9 cellular contexts compared by ENCODE assay signal in genomic region chr19:11673608-11674041, GRCh38.
DNase-seq lines count a peak whose midpoint lies in the region; ATAC-seq and TF ChIP-seq lines count a peak whose summit lies in the region.
"Had no signal": no experiment of that assay in that cellular context is flagged by ENCODE, and none has a peak within 500 bp of the region (broad histone marks: within the 10 kb centered on the region; RNA-seq: fewer than 3 reads in every experiment).

No MANE protein-coding gene starts in this region.

- TF ChIP-seq CTCF in AG04450 (IDR thresholded peaks at IDR 0.05; ENCODE audit: low read depth, low read length) (peak; percentile 73), heart left ventricle (IDR thresholded peaks at IDR 0.05) (peak; percentile 70 to 93 (median 82)), osteocyte (IDR thresholded peaks at IDR 0.05) (peak; percentile 68)

- no peaks in the 10 kb centered on the region for H3K27me3 ChIP-seq in AG04450 (ENCODE audit: control insufficient read depth, insufficient read depth, low read length)
- peaks cover 0 to 3% (median 0%) of the 10 kb centered on the region in 9 donors for H3K27me3 ChIP-seq in heart left ventricle

- no peaks in the 10 kb centered on the region for H3K36me3 ChIP-seq in heart left ventricle
- H3K36me3 ChIP-seq: HAP-1 had no signal

- H3K27me3 Mint-ChIP-seq in activated naive CD8-positive, alpha-beta T cell treated with anti-CD3 and anti-CD28 coated beads for 36 hours, result peaks cover 39% of the 10 kb centered on the region
- H3K27me3 Mint-ChIP-seq in osteocyte (ENCODE audit: unreplicated experiment), result no peaks in the 10 kb centered on the region

- TF ChIP-seq POLR2A in heart left ventricle (IDR thresholded peaks at IDR 0.05), result no peak

- H3K4me3 Mint-ChIP-seq in activated naive CD8-positive, alpha-beta T cell treated with anti-CD3 and anti-CD28 coated beads for 36 hours, result peak overlapping the region; percentile 40
- H3K4me3 Mint-ChIP-seq in osteocyte (ENCODE audit: unreplicated experiment), result peak overlapping the region; percentile 74

- peaks cover 2% of the 10 kb centered on the region for H3K36me3 Mint-ChIP-seq in activated naive CD8-positive, alpha-beta T cell treated with anti-CD3 and anti-CD28 coated beads for 36 hours
- H3K36me3 Mint-ChIP-seq in osteocyte (ENCODE audit: unreplicated experiment), result peaks cover 8% of the 10 kb centered on the region

- WGBS in heart left ventricle, 4 donors, result 0 to 2% (median 1%) methylated on average over 14 of the region's 14 CpGs

- H3K27ac ChIP-seq in AG04450 (ENCODE audit: low read depth, low read length) (no peak overlapping the region), heart left ventricle (peak overlapping the region in 8 of 12 donors; percentile 2 to 53 (median 30))

- H3K9me3 ChIP-seq in AG04450 (ENCODE audit: control insufficient read depth, insufficient read depth, low read length) (peaks cover 30% of the 10 kb centered on the region; the same call in 1 of the 2 replicates), heart left ventricle (peaks cover 0 to 9% (median 0%) of the 10 kb centered on the region in 12 donors)

- no peak for DNase-seq in AG04450 (ENCODE audit: low read depth, low spot score)
- peak; percentile 33 for DNase-seq in H4 (ENCODE audit: low spot score)
- DNase-seq in activated naive CD8-positive, alpha-beta T cell treated with anti-CD3 and anti-CD28 coated beads for 36 hours, result peak; percentile 19
- DNase-seq in heart left ventricle, result peak; percentile 72 to 81 (median 76)
- no peak for DNase-seq in osteocyte (ENCODE audit: extremely low spot score, unreplicated experiment)
- no peak for DNase-seq in NCI-H1436 treated with DMSO at 0.1 percent for 48 hours (lab: John Stamatoyannopoulos, UW)

- peaks cover 0 to 13% (median 6%) of the 10 kb centered on the region in 12 donors for H3K4me1 ChIP-seq in heart left ventricle
- H3K4me1 ChIP-seq: HAP-1 had no signal

- peak overlapping the region; percentile 56 for H3K4me3 ChIP-seq in AG04450 (ENCODE audit: low read depth, low read length)
- peak overlapping the region; percentile 31 to 76 (median 57) for H3K4me3 ChIP-seq in heart left ventricle
- H3K4me3 ChIP-seq: HAP-1 had no signal

- peaks cover 4% of the 10 kb centered on the region for H3K4me1 Mint-ChIP-seq in activated naive CD8-positive, alpha-beta T cell treated with anti-CD3 and anti-CD28 coated beads for 36 hours
- H3K4me1 Mint-ChIP-seq in osteocyte (ENCODE audit: unreplicated experiment), result peaks cover 3% of the 10 kb centered on the region

- CTCF ChIA-PET in AG04450 (lab: Charles Lee), result interaction anchor here (0.7 to 1.5 kb wide), 6 partner anchors 10 to 124 kb away, joined by 3 to 6 read pairs (median 5); partner anchors contain the start of gene ZNF441

- ATAC-seq in heart left ventricle, result peak; percentile 88 to 97 (median 95)
- no peak for ATAC-seq in HG02798 (IDR thresholded peaks at IDR 0.05; ENCODE audit: poor library complexity, unreplicated experiment)
- ATAC-seq in GM21737 (IDR thresholded peaks at IDR 0.05; ENCODE audit: unreplicated experiment), result no peak

- POLR2A ChIA-PET in AG04450 (lab: Yijun Ruan, JAX), result no interaction called here

- no peak overlapping the region for H3K27ac Mint-ChIP-seq in activated naive CD8-positive, alpha-beta T cell treated with anti-CD3 and anti-CD28 coated beads for 36 hours
- H3K27ac Mint-ChIP-seq in osteocyte (ENCODE audit: unreplicated experiment), result no peak overlapping the region

- intact Hi-C loops in heart left ventricle (cut with DNase I), result loop anchor here in 7 of 10 donors (2.0 to 10.0 kb wide), 5 partner anchors 109 to 311 kb away; no protein-coding TSS in a partner anchor

- H3K9me3 Mint-ChIP-seq in activated naive CD8-positive, alpha-beta T cell treated with anti-CD3 and anti-CD28 coated beads for 36 hours, result peaks cover 9% of the 10 kb centered on the region
- peaks cover 10% of the 10 kb centered on the region for H3K9me3 Mint-ChIP-seq in osteocyte (ENCODE audit: unreplicated experiment)

Comparison
In these comparisons a context has a peak if more than half of its experiments do, and no peak if none do; other contexts are left out.
1. DNase-seq: peak in H4 (single experiment), activated naive CD8-positive, alpha-beta T cell treated with anti-CD3 and anti-CD28 coated beads for 36 hours (single experiment) and heart left ventricle (5 of 5); none in AG04450 (single experiment), osteocyte (single experiment) and NCI-H1436 treated with DMSO at 0.1 percent for 48 hours (single experiment).
2. ATAC-seq: peak in heart left ventricle (4 of 4); none in HG02798 (single experiment) and GM21737 (single experiment).
3. Peak in every context shown above with its lines, with median percentiles within 50 percentile points of each other: CTCF ChIP-seq.